8 cellular contexts compared by ENCODE assay signal in genomic region chr13:73767191-73767741, GRCh38.
DNase-seq lines count a peak whose midpoint lies in the region; ATAC-seq, FAIRE-seq and TF ChIP-seq lines count a peak whose summit lies in the region.

No MANE protein-coding gene starts in this region.

- no peaks in the 10 kb centered on the region for H3K27me3 ChIP-seq in right atrium auricular region
- H3K27me3 ChIP-seq in thoracic aorta (replicated peaks; ENCODE audit: insufficient read depth): no peaks in the 10 kb centered on the region
- no peaks in the 10 kb centered on the region for H3K27me3 ChIP-seq in ovary

- CTCF ChIA-PET in OCI-LY7 (lab: Charles Lee; ENCODE audit: unreplicated experiment): no interaction called here

- H3K4me3 Mint-ChIP-seq in activated T-cell treated with anti-CD3 and anti-CD28 coated beads, Interleukin-2, amount 50 U/mL, for 72 hours: peak overlapping the region; percentile 18 to 91

- peaks cover 32% of the 10 kb centered on the region for H3K4me1 ChIP-seq in OCI-LY7 (ENCODE audit: insufficient read depth, low read length, poor library complexity, severe bottlenecking)
- H3K4me1 ChIP-seq in right atrium auricular region: peaks cover 0 to 34% of the 10 kb centered on the region in 2 donors
- H3K4me1 ChIP-seq in thoracic aorta (ENCODE audit: control insufficient read depth in 1 of 2, low read depth in 2 of 2): peaks cover 28 to 37% of the 10 kb centered on the region in 2 donors
- H3K4me1 ChIP-seq in ovary (ENCODE audit: insufficient read depth): peaks cover 10% of the 10 kb centered on the region

- no peaks in the 10 kb centered on the region for H4K20me1 ChIP-seq in OCI-LY7 (ENCODE audit: insufficient read depth, low read length)

- BruUV-seq in OCI-LY7 (replicated peaks; lab: Mats Ljungman, UMichigan): no TSS peak

- 59 to 69% (median 62%) methylated on average over 3 of the region's 3 CpGs for WGBS in ovary, 3 donors

- H3K4me2 ChIP-seq in OCI-LY7 (ENCODE audit: low read length): peak overlapping the region; percentile 80; the same call in 1 of the 2 replicates

- no peak for TF ChIP-seq POLR2A in ovary (IDR thresholded peaks at IDR 0.05)

- no peak for DNase-seq in activated T-cell treated with anti-CD3 and anti-CD28 coated beads, Interleukin-2, amount 50 U/mL, for 72 hours
- DNase-seq in activated T-cell treated with anti-CD3 and anti-CD28 coated beads for 4 hours (no peak), OCI-LY7 (ENCODE audit: low spot score) (peak; percentile 27), right atrium auricular region (ENCODE audit: low spot score) (no peak), thoracic aorta (ENCODE audit: low spot score) (no peak), NCI-H226 (no peak), urothelium cell line (ENCODE audit: low spot score) (no peak), ovary (no peak)

- peaks cover 46% of the 10 kb centered on the region for H3K4me1 Mint-ChIP-seq in activated T-cell treated with anti-CD3 and anti-CD28 coated beads, Interleukin-2, amount 50 U/mL, for 72 hours (ENCODE audit: low read depth)

- H3K79me2 ChIP-seq in OCI-LY7 (ENCODE audit: insufficient read depth, low read depth, low read length): no peaks in the 10 kb centered on the region

- H3K9me3 ChIP-seq in OCI-LY7 (ENCODE audit: low read length): no peaks in the 10 kb centered on the region
- no peaks in the 10 kb centered on the region for H3K9me3 ChIP-seq in right atrium auricular region
- H3K9me3 ChIP-seq in thoracic aorta: no peaks in the 10 kb centered on the region
- no peaks in the 10 kb centered on the region for H3K9me3 ChIP-seq in ovary

- TF ChIP-seq EP300 in ovary (IDR thresholded peaks at IDR 0.05): no peak

- no peak for FAIRE-seq in urothelium cell line (lab: Jason Lieb, UNC)

- H3K9me3 Mint-ChIP-seq in activated T-cell treated with anti-CD3 and anti-CD28 coated beads, Interleukin-2, amount 50 U/mL, for 72 hours: peaks cover 0 to 9% of the 10 kb centered on the region in 2 donors

- no peak for ATAC-seq in activated T-cell treated with anti-CD3 and anti-CD28 coated beads, Interleukin-2, amount 50 U/mL, for 72 hours (replicated peaks in 1 of 2)
- ATAC-seq in thoracic aorta (ENCODE audit: insufficient number of reproducible peaks, low FRiP score, low read depth): peak; percentile 71

- peak overlapping the region; percentile 99 for H3K27ac Mint-ChIP-seq in activated T-cell treated with anti-CD3 and anti-CD28 coated beads, Interleukin-2, amount 50 U/mL, for 72 hours

- H3K36me3 ChIP-seq in OCI-LY7 (ENCODE audit: insufficient read depth, low read length) (peaks cover 22% of the 10 kb centered on the region; the same call in 1 of the 2 replicates), right atrium auricular region (no peaks in the 10 kb centered on the region), thoracic aorta (no peaks in the 10 kb centered on the region), ovary (no peaks in the 10 kb centered on the region)

- POLR2A ChIA-PET in OCI-LY7 (lab: Charles Lee): interaction anchor here (1.0 to 1.5 kb wide), 6 partner anchors 9 to 524 kb away, joined by 3 to 7 read pairs (median 4); no protein-coding TSS in a partner anchor

- intact Hi-C loops in OCI-LY7 (cut with micrococcal nuclease; ENCODE audit: unreplicated experiment) (loop anchor here (5.0 to 10.0 kb wide), 2 partner anchors 268 to 365 kb away; partner anchors contain the start of gene KLF12), ovary (cut with DNase I) (no loop called here)

- H3K4me3 ChIP-seq in OCI-LY7 (ENCODE audit: low read depth, low read length, poor library complexity, severe bottlenecking) (no peak overlapping the region), right atrium auricular region (no peak overlapping the region), thoracic aorta (no peak overlapping the region), ovary (no peak overlapping the region)

- H3K27ac ChIP-seq in OCI-LY7 (ENCODE audit: low read depth, low read length, poor library complexity, severe bottlenecking) (peak overlapping the region; percentile 80), right atrium auricular region (peak overlapping the region; percentile 20 to 66), thoracic aorta (peak overlapping the region; percentile 44 to 78), ovary (peak overlapping the region in 1 of 2 donors; percentile 65)

- peaks cover 3 to 17% of the 10 kb centered on the region in 2 donors for H3K36me3 Mint-ChIP-seq in activated T-cell treated with anti-CD3 and anti-CD28 coated beads, Interleukin-2, amount 50 U/mL, for 72 hours (ENCODE audit: insufficient read depth in 2 of 2)

- no peaks in the 10 kb centered on the region for H3K27me3 Mint-ChIP-seq in activated T-cell treated with anti-CD3 and anti-CD28 coated beads, Interleukin-2, amount 50 U/mL, for 72 hours (ENCODE audit: low read depth)

- no peaks in the 10 kb centered on the region for H3K9me2 ChIP-seq in OCI-LY7 (ENCODE audit: insufficient read depth, low read length)

- no peak overlapping the region for H2AFZ ChIP-seq in OCI-LY7 (ENCODE audit: low read length)

- TF ChIP-seq CTCF in OCI-LY7 (conservative IDR thresholded peaks at IDR 0.05; ENCODE audit: low read length): no peak
- no peak for TF ChIP-seq CTCF in right atrium auricular region (IDR thresholded peaks at IDR 0.05)
- TF ChIP-seq CTCF in thoracic aorta (IDR thresholded peaks at IDR 0.05): no peak
- TF ChIP-seq CTCF in ovary (IDR thresholded peaks at IDR 0.05): no peak
